30 cellular contexts compared by ENCODE assay signal in genomic region chr2:179518891-179519290, GRCh38.
"Had no signal": no experiment of that assay in that cellular context is flagged by ENCODE, and none has a peak within 500 bp of the region (broad histone marks: within the 10 kb centered on the region; RNA-seq: fewer than 3 reads in every experiment).

No MANE protein-coding gene starts in this region.

- H3K27ac ChIP-seq: ascending aorta, body of pancreas, KMS-11, SK-N-MC had no signal

- H3K27me3 ChIP-seq: ascending aorta, body of pancreas had no signal

- H3K9ac ChIP-seq: KMS-11 had no signal

- H3K4me3 Mint-ChIP-seq: activated B cell treated with CpG ODN at 0.5 μM for 24 hours; activated CD4-positive, alpha-beta T cell treated with anti-CD3 and anti-CD28 coated beads, Interleukin-2, amount 10 ng/mL, durations not matched to agents 24 days and 14 days; activated CD8-positive, alpha-beta memory T cell treated with anti-CD3 and anti-CD28 coated beads, Interleukin-2, amount 10 ng/mL, durations not matched to agents 7 days and 5 days; activated naive CD4-positive, alpha-beta T cell treated with anti-CD3 and anti-CD28 coated beads, Interleukin-2, amount 50 U/mL, for 24 hours; activated T-cell treated with anti-CD3 and anti-CD28 coated beads, Interleukin-2, amount 50 U/mL, for 24 hours; activated T-helper 1 cell treated with anti-CD3 and anti-CD28 coated beads, Interleukin-12 subunit alpha, Interleukin-12 subunit beta, Interleukin-2, Interleukin-4 antibody, amounts not matched to agents 30 ng/mL and 10 ng/mL and 1 ng/mL, durations not matched to agents 14 hours and 24 hours and 36 hours; T-cell had no signal

- H3K4me3 ChIP-seq: ascending aorta, body of pancreas, SK-N-MC had no signal

- H3K27me3 Mint-ChIP-seq: activated CD4-positive, alpha-beta T cell treated with anti-CD3 and anti-CD28 coated beads, Interleukin-2, amount 10 ng/mL, durations not matched to agents 24 days and 14 days; activated CD8-positive, alpha-beta memory T cell treated with anti-CD3 and anti-CD28 coated beads, Interleukin-2, amount 10 ng/mL, durations not matched to agents 7 days and 5 days; activated T-cell treated with anti-CD3 and anti-CD28 coated beads, Interleukin-2, amount 50 U/mL, for 24 hours had no signal

- H3K4me1 Mint-ChIP-seq: activated B cell treated with CpG ODN at 0.5 μM for 24 hours; activated CD4-positive, alpha-beta T cell treated with anti-CD3 and anti-CD28 coated beads, Interleukin-2, amount 10 ng/mL, durations not matched to agents 24 days and 14 days; activated CD8-positive, alpha-beta memory T cell treated with anti-CD3 and anti-CD28 coated beads, Interleukin-2, amount 10 ng/mL, durations not matched to agents 7 days and 5 days; activated naive CD4-positive, alpha-beta T cell treated with anti-CD3 and anti-CD28 coated beads, Interleukin-2, amount 50 U/mL, for 24 hours; T-cell had no signal

- ATAC-seq: activated CD8-positive, alpha-beta memory T cell treated with anti-CD3 and anti-CD28 coated beads, Interleukin-2, amount 10 ng/mL, durations not matched to agents 7 days and 5 days; body of pancreas; Panc1; Right ventricle myocardium inferior; T-cell had no signal

- H3K9me3 ChIP-seq: ascending aorta, body of pancreas had no signal

- FAIRE-seq: TTC549 had no signal

- H3K27ac Mint-ChIP-seq: activated B cell treated with CpG ODN at 0.5 μM for 24 hours; activated CD4-positive, alpha-beta T cell treated with anti-CD3 and anti-CD28 coated beads, Interleukin-2, amount 10 ng/mL, durations not matched to agents 24 days and 14 days; activated CD8-positive, alpha-beta memory T cell treated with anti-CD3 and anti-CD28 coated beads, Interleukin-2, amount 10 ng/mL, durations not matched to agents 7 days and 5 days; activated naive CD4-positive, alpha-beta T cell treated with anti-CD3 and anti-CD28 coated beads, Interleukin-2, amount 50 U/mL, for 24 hours; activated T-cell treated with anti-CD3 and anti-CD28 coated beads, Interleukin-2, amount 50 U/mL, for 24 hours; activated T-helper 1 cell treated with anti-CD3 and anti-CD28 coated beads, Interleukin-12 subunit alpha, Interleukin-12 subunit beta, Interleukin-2, Interleukin-4 antibody, amounts not matched to agents 30 ng/mL and 10 ng/mL and 1 ng/mL, durations not matched to agents 14 hours and 24 hours and 36 hours; T-cell had no signal

- H3K4me1 ChIP-seq: ascending aorta, body of pancreas had no signal

- H3K36me3 Mint-ChIP-seq: activated CD8-positive, alpha-beta memory T cell treated with anti-CD3 and anti-CD28 coated beads, Interleukin-2, amount 10 ng/mL, durations not matched to agents 7 days and 5 days; activated naive CD4-positive, alpha-beta T cell treated with anti-CD3 and anti-CD28 coated beads, Interleukin-2, amount 50 U/mL, for 24 hours; T-cell had no signal

- H3K36me3 ChIP-seq: ascending aorta had no signal

- H3K9me3 Mint-ChIP-seq: activated CD4-positive, alpha-beta T cell treated with anti-CD3 and anti-CD28 coated beads, Interleukin-2, amount 10 ng/mL, durations not matched to agents 24 days and 14 days; activated T-cell treated with anti-CD3 and anti-CD28 coated beads, Interleukin-2, amount 50 U/mL, for 24 hours; activated T-helper 1 cell treated with anti-CD3 and anti-CD28 coated beads, Interleukin-12 subunit alpha, Interleukin-12 subunit beta, Interleukin-2, Interleukin-4 antibody, amounts not matched to agents 30 ng/mL and 10 ng/mL and 1 ng/mL, durations not matched to agents 14 hours and 24 hours and 36 hours; T-cell had no signal

- DNase-seq: activated B cell treated with CpG ODN at 0.5 μM for 24 hours; activated CD4-positive, alpha-beta T cell treated with anti-CD3 and anti-CD28 coated beads for 1 hour; activated CD4-positive, alpha-beta T cell treated with anti-CD3 and anti-CD28 coated beads, Interleukin-2, amount 10 ng/mL, durations not matched to agents 24 days and 14 days; activated CD4-positive, alpha-beta T cell treated with anti-CD3 and anti-CD28 coated beads, Interleukin-2, amount 50 U/mL, for 48 hours; activated CD8-positive, alpha-beta memory T cell treated with anti-CD3 and anti-CD28 coated beads, Interleukin-2, amount 10 ng/mL, durations not matched to agents 7 days and 5 days; activated effector memory CD4-positive, alpha-beta T cell treated with Interleukin-2 at 50 U/mL for 16 hours; activated naive CD4-positive, alpha-beta T cell; activated T-cell treated with anti-CD3 and anti-CD28 coated beads, Interleukin-2, amount 50 U/mL, for 24 hours; amniotic stem cell; body of pancreas; NCI-H1092; NCI-H1417; NCI-H1930; NCI-H2171; NCI-H226; NCI-H510A; NCI-H526 treated with DMSO at 0.1 percent for 48 hours; NCI-H82; RPMI8226; T-cell; T-helper 2 cell; T1000 had no signal
